Comparison of ENCODE assay signal across 14 cellular contexts in the genomic region with DNA sequence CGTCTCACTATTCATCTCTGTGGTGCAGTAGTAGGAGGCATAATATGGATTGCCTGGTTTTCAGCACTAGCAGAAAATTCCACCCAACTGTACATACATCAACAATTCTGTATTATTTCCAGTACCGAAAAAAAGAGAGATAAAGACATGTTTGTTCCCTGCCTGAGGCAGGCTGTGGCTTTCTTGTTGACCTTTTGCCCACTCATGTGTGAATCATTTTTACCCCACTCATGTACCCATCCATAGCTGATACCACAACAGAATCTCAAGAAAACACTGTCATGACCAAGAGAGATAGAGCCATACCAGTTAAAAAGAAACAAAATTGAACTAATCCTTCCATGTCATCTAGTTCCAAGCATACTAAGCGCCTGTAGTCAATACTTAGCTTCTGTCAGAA.
"Had no signal": no experiment of that assay in that cellular context is flagged by ENCODE, and none has a peak within 500 bp of the region (broad histone marks: within the 10 kb centered on the region; RNA-seq: fewer than 3 reads in every experiment).

No MANE protein-coding gene starts in this region.

- H3K27me3 ChIP-seq: gastrocnemius medialis, heart right ventricle, neural progenitor cell, sigmoid colon, tibial nerve, vagina had no signal

- H3K9ac ChIP-seq: neural progenitor cell had no signal

- H3K27ac ChIP-seq: epithelial cell of prostate, gastrocnemius medialis, heart right ventricle, neural progenitor cell, sigmoid colon, tibial nerve, vagina had no signal

- H3K4me3 ChIP-seq: gastrocnemius medialis, heart right ventricle, neural progenitor cell, sigmoid colon, tibial nerve, vagina had no signal

- H2AFZ ChIP-seq: neural progenitor cell had no signal

- H3K4me2 ChIP-seq: neural progenitor cell had no signal

- DNase-seq: activated CD4-positive, alpha-beta T cell treated with anti-CD3 and anti-CD28 coated beads, Interleukin-2, amount 50 U/mL, for 1 hour; activated naive CD4-positive, alpha-beta T cell treated with anti-CD3 and anti-CD28 coated beads, Interleukin-2, amount 50 U/mL, for 16 hours; amniotic stem cell; dermis blood vessel endothelial cell; gastrocnemius medialis; heart right ventricle; islet precursor cell; naive B cell; sigmoid colon; substantia nigra had no signal

- H3K4me1 ChIP-seq: gastrocnemius medialis, heart right ventricle, sigmoid colon, tibial nerve, vagina had no signal

- H3K36me3 ChIP-seq: gastrocnemius medialis, heart right ventricle, neural progenitor cell, sigmoid colon, tibial nerve, vagina had no signal

- H3K9me3 ChIP-seq: gastrocnemius medialis, heart right ventricle, sigmoid colon, tibial nerve, vagina had no signal
